Comparison of ENCODE assay signal across 22 cellular contexts in the genomic region with DNA sequence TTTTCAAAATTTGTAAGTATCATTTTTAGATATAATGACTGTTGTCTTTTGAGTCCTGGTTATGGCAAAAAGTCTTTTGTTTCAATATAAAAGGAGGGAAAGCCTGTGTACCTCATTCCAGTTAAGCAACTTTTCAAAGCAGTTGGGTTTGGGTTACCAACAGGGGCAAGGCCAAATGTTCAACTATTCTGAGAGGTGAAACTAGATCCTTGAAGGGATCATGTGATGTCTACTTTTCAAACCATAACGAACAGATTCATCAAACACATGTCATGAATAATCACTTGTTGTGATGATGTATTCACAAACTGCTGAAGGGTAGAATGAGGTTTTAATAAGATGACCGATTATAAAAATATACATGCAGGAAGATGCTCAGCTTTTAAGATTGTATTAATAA.
DNase-seq lines count a peak whose midpoint lies in the region; TF ChIP-seq lines count a peak whose summit lies in the region.
"Had no signal": no experiment of that assay in that cellular context is flagged by ENCODE, and none has a peak within 500 bp of the region (broad histone marks: within the 10 kb centered on the region; RNA-seq: fewer than 3 reads in every experiment).

No MANE protein-coding gene starts in this region.

- no peak overlapping the region for H3K27ac ChIP-seq in ascending aorta
- H3K27ac ChIP-seq: 22Rv1, BLaER1, SJSA1 had no signal

- DNase-seq in NCI-H2196 (lab: John Stamatoyannopoulos, UW; ENCODE audit: unreplicated experiment) (peak; percentile 39), NCI-H2196 treated with DMSO at 0.1 percent for 48 hours (lab: John Stamatoyannopoulos, UW; ENCODE audit: unreplicated experiment) (no peak), NCI-H2171 treated with DMSO at 0.1 percent for 48 hours (lab: John Stamatoyannopoulos, UW) (peak; percentile 90), fibroblast of peridontal ligament (ENCODE audit: extremely low read depth) (peak; percentile 5), SHP77 (lab: John Stamatoyannopoulos, UW) (no peak), ascending aorta (ENCODE audit: low spot score in 2 of 2) (no peak), NCI-H1417 treated with DMSO at 0.1 percent for 48 hours (lab: John Stamatoyannopoulos, UW) (no peak)
- DNase-seq in activated CD8-positive, alpha-beta memory T cell treated with anti-CD3 and anti-CD28 coated beads for 24 hours, result no peak
- DNase-seq: ACHN; Caco-2; CD4-positive, alpha-beta T cell; DMS153; Karpas-422; MG63; NCI-H1417; NCI-H187; NCI-H2227 treated with DMSO at 0.1 percent for 48 hours; OCI-M1; T-helper 1 cell had no signal

- no peaks in the 10 kb centered on the region for H3K9me3 ChIP-seq in ascending aorta
- H3K9me3 ChIP-seq: BLaER1, Caco-2, MG63, SJSA1 had no signal

- intact Hi-C loops in ascending aorta (cut with DNase I), result no loop called here

- TF ChIP-seq CTCF in ascending aorta (IDR thresholded peaks at IDR 0.05), result no peak

- no peak overlapping the region for H3K4me3 ChIP-seq in ascending aorta
- H3K4me3 ChIP-seq: BLaER1, MG63, SJSA1 had no signal

- no peaks in the 10 kb centered on the region for H3K27me3 ChIP-seq in ascending aorta
- H3K27me3 ChIP-seq: BLaER1, MG63, SJSA1 had no signal

- H3K4me1 ChIP-seq in ascending aorta, result no peaks in the 10 kb centered on the region
- H3K4me1 ChIP-seq: BLaER1, Caco-2, SJSA1 had no signal

- H3K36me3 ChIP-seq in ascending aorta, result no peaks in the 10 kb centered on the region
- H3K36me3 ChIP-seq: BLaER1, MG63, SJSA1 had no signal

Comparison
In these comparisons a context has a peak if more than half of its experiments do, and no peak if none do; other contexts are left out.
1. DNase-seq: peak in NCI-H2196 (single experiment), NCI-H2171 treated with DMSO at 0.1 percent for 48 hours (single experiment) and fibroblast of peridontal ligament (single experiment); none in NCI-H2196 treated with DMSO at 0.1 percent for 48 hours (single experiment), SHP77 (0 of 2), activated CD8-positive, alpha-beta memory T cell treated with anti-CD3 and anti-CD28 coated beads for 24 hours (single experiment), ascending aorta (0 of 2) and NCI-H1417 treated with DMSO at 0.1 percent for 48 hours (single experiment).